Comparison of ENCODE assay signal across 21 cellular contexts in the genomic region with DNA sequence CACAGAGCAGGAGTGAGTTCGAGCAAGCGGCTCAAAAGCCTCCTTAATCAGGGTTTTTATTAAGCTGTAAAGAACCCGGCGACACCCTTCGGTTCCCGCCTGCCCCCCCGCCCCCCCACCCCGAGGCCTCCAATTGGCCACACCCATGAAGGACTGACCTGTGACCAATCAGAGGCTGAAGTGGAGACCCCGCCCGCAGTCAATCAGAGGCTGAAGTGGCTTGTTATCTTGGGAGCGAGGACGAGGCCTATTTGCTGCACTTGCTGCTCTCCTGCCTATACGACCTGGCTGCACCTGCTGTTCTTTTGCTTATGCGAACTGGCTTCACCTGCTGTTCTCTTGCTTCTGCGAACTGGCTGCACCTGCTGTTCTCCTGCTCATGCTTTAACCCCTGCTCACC.
A peak's percentile ranks its signal among the peaks of the same experiment; 100 is the strongest.
DNase-seq lines count a peak whose midpoint lies in the region; ATAC-seq and FAIRE-seq lines count a peak whose summit lies in the region.
"Had no signal": no experiment of that assay in that cellular context is flagged by ENCODE, and none has a peak within 500 bp of the region (broad histone marks: within the 10 kb centered on the region; RNA-seq: fewer than 3 reads in every experiment).

No MANE protein-coding gene starts in this region.

- peak; percentile 16 to 44 for DNase-seq in NCI-H2081 (lab: John Stamatoyannopoulos, UW)
- DNase-seq in NCI-H2081 treated with DMSO at 0.1 percent for 48 hours (lab: John Stamatoyannopoulos, UW) = no peak
- DNase-seq in NCI-H2029 treated with DMSO at 0.1 percent for 48 hours (lab: John Stamatoyannopoulos, UW) = peak; percentile 35
- DNase-seq in NCI-H774 (lab: John Stamatoyannopoulos, UW) = peak; percentile 92
- DNase-seq in small intestine = peak; percentile 73
- DNase-seq in T-helper 2 cell treated with Interferon-gamma antibody and Interleukin-4, amounts not matched to agents 5 μg/mL and 100 μg/mL, for 36 hours (ENCODE audit: low spot score) = no peak
- DNase-seq in globus pallidus (ENCODE audit: low spot score) = no peak
- DNase-seq: 8988T; activated CD4-positive, alpha-beta T cell treated with anti-CD3 and anti-CD28 coated beads for 4 hours; activated gamma-delta T cell treated with Interleukin-2 at 50 U/mL for 16 hours; Calu3; GDM1; immature natural killer cell; nucleus accumbens; retina had no signal

- no peaks in the 10 kb centered on the region for H3K4me1 Mint-ChIP-seq in T-helper 2 cell treated with Interferon-gamma antibody and Interleukin-4, amounts not matched to agents 5 μg/mL and 100 μg/mL, for 36 hours (ENCODE audit: low read depth)
- H3K4me1 Mint-ChIP-seq: B cell, immature natural killer cell had no signal

- no peaks in the 10 kb centered on the region for H3K36me3 ChIP-seq in small intestine (ENCODE audit: control insufficient read depth in 2 of 2, insufficient read depth in 2 of 2, low read length in 2 of 2)
- H3K36me3 ChIP-seq: gastroesophageal sphincter had no signal

- no peak for ATAC-seq in GM18511 (IDR thresholded peaks at IDR 0.05; ENCODE audit: unreplicated experiment)
- ATAC-seq: esophagus mucosa, gastroesophageal sphincter, GM12878 had no signal

- FAIRE-seq in small intestine (lab: Jason Lieb, UNC) = no peak
- FAIRE-seq: GM12878 had no signal

- no peaks in the 10 kb centered on the region for H3K9me3 ChIP-seq in small intestine (ENCODE audit: control insufficient read depth, low read depth)
- H3K9me3 ChIP-seq: gastroesophageal sphincter had no signal

- H3K9me3 Mint-ChIP-seq in T-helper 2 cell treated with Interferon-gamma antibody and Interleukin-4, amounts not matched to agents 5 μg/mL and 100 μg/mL, for 36 hours = peaks cover 24% of the 10 kb centered on the region

- no peak overlapping the region for H3K4me3 ChIP-seq in small intestine (ENCODE audit: low read depth in 1 of 2, low read length in 2 of 2)
- H3K4me3 ChIP-seq: gastroesophageal sphincter, GM12878, SK-N-MC had no signal

- H3K4me1 ChIP-seq in small intestine (ENCODE audit: control insufficient read depth in 2 of 2, insufficient read depth in 1 of 2, low read depth in 1 of 2, low read length in 1 of 2) = no peaks in the 10 kb centered on the region
- H3K4me1 ChIP-seq: gastroesophageal sphincter had no signal

- no peaks in the 10 kb centered on the region for H3K36me3 Mint-ChIP-seq in T-helper 2 cell treated with Interferon-gamma antibody and Interleukin-4, amounts not matched to agents 5 μg/mL and 100 μg/mL, for 36 hours (ENCODE audit: low read depth)
- H3K36me3 Mint-ChIP-seq: immature natural killer cell had no signal

- H3K27ac Mint-ChIP-seq in T-helper 2 cell treated with Interferon-gamma antibody and Interleukin-4, amounts not matched to agents 5 μg/mL and 100 μg/mL, for 36 hours = no peak overlapping the region
- H3K27ac Mint-ChIP-seq: B cell, immature natural killer cell had no signal

- 28 to 71% (median 28%) methylated on average over 13 to 15 of the region's 15 CpGs for WGBS in small intestine, 3 donors

- H3K27me3 Mint-ChIP-seq in T-helper 2 cell treated with Interferon-gamma antibody and Interleukin-4, amounts not matched to agents 5 μg/mL and 100 μg/mL, for 36 hours (ENCODE audit: low read depth) = no peaks in the 10 kb centered on the region
- H3K27me3 Mint-ChIP-seq: B cell had no signal

- no peak overlapping the region for H3K27ac ChIP-seq in small intestine (ENCODE audit: low read depth in 1 of 2, low read length in 1 of 2)
- H3K27ac ChIP-seq: gastroesophageal sphincter, SK-N-MC had no signal

- no peak overlapping the region for H3K4me3 Mint-ChIP-seq in T-helper 2 cell treated with Interferon-gamma antibody and Interleukin-4, amounts not matched to agents 5 μg/mL and 100 μg/mL, for 36 hours
- H3K4me3 Mint-ChIP-seq: B cell, immature natural killer cell had no signal

- no peaks in the 10 kb centered on the region for H3K27me3 ChIP-seq in small intestine (ENCODE audit: control insufficient read depth in 2 of 2, insufficient read depth in 2 of 2, low read length in 2 of 2)
- H3K27me3 ChIP-seq: gastroesophageal sphincter had no signal

Comparison
In these comparisons a context has a peak if more than half of its experiments do, and no peak if none do; other contexts are left out.
1. DNase-seq: peak in NCI-H2081 (2 of 2), NCI-H2029 treated with DMSO at 0.1 percent for 48 hours (single experiment), NCI-H774 (single experiment) and small intestine (single experiment); none in NCI-H2081 treated with DMSO at 0.1 percent for 48 hours (single experiment), T-helper 2 cell treated with Interferon-gamma antibody and Interleukin-4, amounts not matched to agents 5 μg/mL and 100 μg/mL, for 36 hours (single experiment) and globus pallidus (single experiment).